In the genomic region with DNA sequence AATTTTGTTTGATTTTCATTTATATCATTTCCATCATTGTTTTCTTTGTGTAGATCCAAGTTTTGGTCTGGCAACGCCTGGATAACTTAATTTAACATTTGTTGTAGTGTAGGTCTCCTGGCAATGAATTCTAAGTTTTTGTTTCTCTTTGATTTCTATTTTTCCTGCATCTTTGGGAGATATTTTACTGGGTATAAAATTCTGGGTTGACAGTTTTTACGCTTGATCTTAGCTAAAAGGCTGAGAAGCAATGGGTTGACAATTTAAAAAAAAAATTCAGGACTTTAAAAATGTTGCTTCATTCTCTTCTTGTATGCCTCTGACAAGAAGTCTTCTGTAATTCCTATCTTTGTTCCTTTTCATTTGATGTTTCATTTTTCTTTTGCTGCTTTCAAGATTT, we compare ENCODE assay signal across 33 cellular contexts. TPM values are rescaled to one million over a fixed set of nuclear protein-coding genes. Genes with fewer than 3 reads are reported as not detected.
A peak's percentile ranks its signal among the peaks of the same experiment; 100 is the strongest.
DNase-seq lines count a peak whose midpoint lies in the region; ATAC-seq, FAIRE-seq and TF ChIP-seq lines count a peak whose summit lies in the region.
"Had no signal": no experiment of that assay in that cellular context is flagged by ENCODE, and none has a peak within 500 bp of the region (broad histone marks: within the 10 kb centered on the region; RNA-seq: fewer than 3 reads in every experiment).

No MANE protein-coding gene starts in this region.

- no peak overlapping the region for H2AFZ ChIP-seq in GM12878 (ENCODE audit: control insufficient read depth, low read depth, low read length)

- H3K79me2 ChIP-seq in GM12878 (ENCODE audit: control insufficient read depth, insufficient read depth, low read length), result peaks cover 4% of the 10 kb centered on the region

- RAD21 ChIA-PET in GM12878 (lab: Charles Lee; ENCODE audit: unreplicated experiment), result no interaction called here

- ATAC-seq in GM12878 (no peak), GM19023 (IDR thresholded peaks at IDR 0.05; ENCODE audit: unreplicated experiment) (no peak)
- ATAC-seq: A549; CD8-positive, alpha-beta T cell had no signal

- TF ChIP-seq CTCF in HEK293 (tag by site-specific recombination; IDR thresholded peaks at IDR 0.05) (no peak), GM12878 (IDR thresholded peaks at IDR 0.05 in 2 of 3, conservative IDR thresholded peaks at IDR 0.05 in 1 of 3; ENCODE audit: control insufficient read depth in 2 of 3, extremely low read depth in 1 of 3, insufficient read depth in 1 of 3, low read depth in 3 of 3, low read length in 3 of 3) (no peak)

- no peak overlapping the region for H3K9ac ChIP-seq in GM12878 (ENCODE audit: control insufficient read depth, insufficient read depth, low read length)
- H3K9ac ChIP-seq: BLaER1; BLaER1 treated with 17β-estradiol and CSF1 and Interleukin-3, amounts not matched to agents 10 nM and 100 nM had no signal

- H3K9me3 ChIP-seq in HEK293 (ENCODE audit: control insufficient read depth, insufficient read depth, low read depth, low read length), result no peaks in the 10 kb centered on the region
- H3K9me3 ChIP-seq in GM12878 (replicated peaks; ENCODE audit: control insufficient read depth, insufficient read depth, low read length), result peaks cover 6% of the 10 kb centered on the region
- H3K9me3 ChIP-seq: A549, BE2C had no signal

- TF ChIP-seq POLR2A in GM12878 (IDR thresholded peaks at IDR 0.05; ENCODE audit: low read depth, low read length), result no peak

- in situ Hi-C loops in GM12878 (cut with MboI), result no loop called here

- no peak overlapping the region for H3K27ac ChIP-seq in HEK293 (ENCODE audit: extremely low read depth, low read depth, low read length)
- no peak overlapping the region for H3K27ac ChIP-seq in GM12878 (ENCODE audit: control insufficient read depth, insufficient read depth)
- H3K27ac ChIP-seq: 22Rv1; A549; BLaER1; BLaER1 treated with 17β-estradiol and CSF1 and Interleukin-3, amounts not matched to agents 10 nM and 100 nM; C4-2B had no signal

- 81% methylated on average over 2 of the region's 2 CpGs for WGBS in GM12878 (ENCODE audit: insufficient coverage, insufficient replicate concordance, low lambda C conversion rate, missing lambda C conversion rate)

- POLR2A ChIA-PET in HEK293 (lab: Yijun Ruan, JAX), result no interaction called here
- POLR2A ChIA-PET in GM12878 (lab: Charles Lee), result no interaction called here

- H3K4me2 ChIP-seq in GM12878 (ENCODE audit: control insufficient read depth, insufficient read depth), result no peak overlapping the region
- H3K4me2 ChIP-seq: A549; BLaER1; BLaER1 treated with 17β-estradiol and CSF1 and Interleukin-3, amounts not matched to agents 10 nM and 100 nM had no signal

- FAIRE-seq in GM12878 (lab: Jason Lieb, UNC), result no peak
- FAIRE-seq: A204.1, A549, D721Med had no signal

- no peak for TF ChIP-seq RAD21 in GM12878 (IDR thresholded peaks at IDR 0.05; ENCODE audit: insufficient read depth, low read depth, low read length)

- CTCF ChIA-PET in HEK293 (lab: Yijun Ruan, JAX), result interaction anchor here (0.7 to 1.4 kb wide), 2 partner anchors 8 to 9 kb away, joined by 3 to 4 read pairs; a partner anchor contains a TSS
- CTCF ChIA-PET in GM12878 (lab: Yijun Ruan, JAX), result interaction anchor here (1.2 to 3.9 kb wide), 2 partner anchors 9 to 30 kb away, joined by 4 to 16 read pairs; a partner anchor contains a TSS

- H4K20me1 ChIP-seq in GM12878 (ENCODE audit: control insufficient read depth, insufficient read depth), result no peaks in the 10 kb centered on the region
- H4K20me1 ChIP-seq: BLaER1; BLaER1 treated with 17β-estradiol and CSF1 and Interleukin-3, amounts not matched to agents 10 nM and 100 nM had no signal

- DNase-seq in GM12878 (ENCODE audit: low read depth, low spot score), result no peak
- DNase-seq in HCEC 1CT, result no peak
- DNase-seq: 8988T; ACHN; AML-193; BE2C; C1 segment of cervical spinal cord; Caco-2; Calu3; CD4-positive, alpha-beta memory T cell; CD4-positive, alpha-beta T cell; CD4-positive, CD25-positive, alpha-beta regulatory T cell; CD8-positive, alpha-beta memory T cell; CD8-positive, alpha-beta T cell; COR-L47; DMS 273 treated with DMSO at 0.1 percent for 48 hours; DMS153; DMS53; DMS79; DMS79 treated with DMSO at 0.1 percent for 48 hours; DND-41; EL had no signal

- H3K4me3 ChIP-seq in HEK293 (ENCODE audit: low read depth, low read length) (no peak overlapping the region), GM12878 (no peak overlapping the region)
- H3K4me3 ChIP-seq: A549; BLaER1; BLaER1 treated with 17β-estradiol and CSF1 and Interleukin-3, amounts not matched to agents 10 nM and 100 nM had no signal

- no peaks in the 10 kb centered on the region for H3K27me3 ChIP-seq in GM12878 (replicated peaks in 1 of 2; ENCODE audit: control insufficient read depth in 2 of 2, insufficient read depth in 2 of 2, low read length in 1 of 2)
- H3K27me3 ChIP-seq: BE2C; BLaER1; BLaER1 treated with 17β-estradiol and CSF1 and Interleukin-3, amounts not matched to agents 10 nM and 100 nM had no signal

- H3K4me1 ChIP-seq in HEK293 (ENCODE audit: control insufficient read depth, insufficient read depth, low read length) (no peaks in the 10 kb centered on the region), GM12878 (ENCODE audit: control insufficient read depth, insufficient read depth, low read length) (peaks cover 18% of the 10 kb centered on the region)
- H3K4me1 ChIP-seq: A549; BE2C; BLaER1; BLaER1 treated with 17β-estradiol and CSF1 and Interleukin-3, amounts not matched to agents 10 nM and 100 nM had no signal

- intact Hi-C loops in GM12878 (cut with micrococcal nuclease; ENCODE audit: unreplicated experiment), result loop anchor here (10.0 kb wide), 1 partner anchor 1298 kb away; no protein-coding TSS in a partner anchor

- no peak for TF ChIP-seq EP300 in GM12878 (IDR thresholded peaks at IDR 0.05; ENCODE audit: borderline replicate concordance in 1 of 2, control insufficient read depth in 1 of 2, low read depth in 2 of 2, low read length in 2 of 2)

- BruUV-seq in GM12878 (replicated peaks; lab: Mats Ljungman, UMichigan), result no TSS peak

- SMC1A ChIA-PET in GM12878 (lab: Charles Lee; ENCODE audit: uncharacterized antibody, unreplicated experiment), result interaction anchor here (0.7 to 1.8 kb wide), 4 partner anchors 29 to 266 kb away, joined by 3 to 4 read pairs (median 3); no protein-coding TSS in a partner anchor

- H3K36me3 ChIP-seq in HEK293 (ENCODE audit: control insufficient read depth in 2 of 2, insufficient read depth in 1 of 2, low read length in 2 of 2) (no peaks in the 10 kb centered on the region), GM12878 (ENCODE audit: control insufficient read depth in 2 of 2, insufficient read depth in 2 of 2, low read length in 1 of 2) (no peaks in the 10 kb centered on the region)
- H3K36me3 ChIP-seq: BE2C; BLaER1; BLaER1 treated with 17β-estradiol and CSF1 and Interleukin-3, amounts not matched to agents 10 nM and 100 nM had no signal

TF ChIP-seq in HEK293, 187 proteins besides CTCF, POLR2A, EP300 and RAD21:
- TF ChIP-seq SETDB1 (IDR thresholded peaks at IDR 0.05; ENCODE audit: insufficient read length, low read length), result peak; percentile 91
- TF ChIP-seq OSR2 (tag by site-specific recombination; IDR thresholded peaks at IDR 0.05), result no peak
- TF ChIP-seq, protein P1, sequence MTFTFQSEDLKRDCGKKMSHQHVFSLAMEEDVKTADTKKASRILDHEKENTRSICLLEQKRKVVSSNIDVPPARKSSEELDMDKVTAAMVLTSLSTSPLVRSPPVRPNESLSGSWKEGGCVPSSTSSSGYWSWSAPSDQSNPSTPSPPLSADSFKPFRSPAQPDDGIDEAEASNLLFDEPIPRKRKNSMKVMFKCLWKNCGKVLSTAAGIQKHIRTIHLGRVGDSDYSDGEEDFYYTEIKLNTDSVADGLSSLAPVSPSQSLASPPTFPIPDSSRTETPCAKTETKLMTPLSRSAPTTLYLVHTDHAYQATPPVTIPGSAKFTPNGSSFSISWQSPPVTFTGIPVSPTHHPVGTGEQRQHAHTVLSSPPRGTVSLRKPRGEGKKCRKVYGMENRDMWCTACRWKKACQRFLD (tag by site-specific recombination; IDR thresholded peaks at IDR 0.05), result no peak

TF ChIP-seq in GM12878, 131 proteins besides CTCF, POLR2A, EP300 and RAD21 (continues in another document):
- TF ChIP-seq, protein P2, sequence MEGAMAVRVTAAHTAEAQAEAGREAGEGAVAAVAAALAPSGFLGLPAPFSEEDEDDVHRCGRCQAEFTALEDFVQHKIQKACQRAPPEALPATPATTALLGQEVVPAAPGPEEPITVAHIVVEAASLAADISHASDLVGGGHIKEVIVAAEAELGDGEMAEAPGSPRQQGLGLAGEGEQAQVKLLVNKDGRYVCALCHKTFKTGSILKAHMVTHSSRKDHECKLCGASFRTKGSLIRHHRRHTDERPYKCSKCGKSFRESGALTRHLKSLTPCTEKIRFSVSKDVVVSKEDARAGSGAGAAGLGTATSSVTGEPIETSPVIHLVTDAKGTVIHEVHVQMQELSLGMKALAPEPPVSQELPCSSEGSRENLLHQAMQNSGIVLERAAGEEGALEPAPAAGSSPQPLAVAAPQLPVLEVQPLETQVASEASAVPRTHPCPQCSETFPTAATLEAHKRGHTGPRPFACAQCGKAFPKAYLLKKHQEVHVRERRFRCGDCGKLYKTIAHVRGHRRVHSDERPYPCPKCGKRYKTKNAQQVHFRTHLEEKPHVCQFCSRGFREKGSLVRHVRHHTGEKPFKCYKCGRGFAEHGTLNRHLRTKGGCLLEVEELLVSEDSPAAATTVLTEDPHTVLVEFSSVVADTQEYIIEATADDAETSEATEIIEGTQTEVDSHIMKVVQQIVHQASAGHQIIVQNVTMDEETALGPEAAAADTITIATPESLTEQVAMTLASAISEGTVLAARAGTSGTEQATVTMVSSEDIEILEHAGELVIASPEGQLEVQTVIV (IDR thresholded peaks at IDR 0.05; ENCODE audit: borderline replicate concordance, partially characterized antibody), result no peak
- TF ChIP-seq CBX5 (IDR thresholded peaks at IDR 0.05; ENCODE audit: low read depth), result peak; percentile 46; the same call in 1 of the 2 replicates

RNA-seq across cellular contexts. Expression of a gene that starts 8.6 kb away (rescaled TPM):
- 4.2 and 4.3 TPM in 2 replicates for total RNA-seq in GM12878 (2013; cell fraction: nucleolus; rRNA removed)
- total RNA-seq in GM12878 (2014; rRNA removed) (2.8 and 4.8 TPM in 2 replicates), GM12878 (2014; rRNA removed; fragmentation: Illumina TruSeq; extraction: Trizol) (4.5 and 4.6 TPM in 2 replicates), GM12878 (2021) (1.9 and 3.3 TPM in 2 replicates)
- 6.9 TPM for polyA plus RNA-seq in GM12878 (2011; ENCODE audit: low read depth)
- polyA plus RNA-seq in GM12878 (2011; rRNA removed) (1.0 TPM in 2 replicates), GM12878 (2014; fragmentation: Illumina TruSeq; extraction: Trizol) (5.9 and 6.6 TPM in 2 replicates), GM12878 (2014; fragmentation: Nextera tagmentation; extraction: Ambion mirVana) (1 to 10 TPM; 3.4 to 5.2 TPM), GM12878 (2014; rRNA removed) (2.7 and 3.6 TPM in 2 replicates), GM12878 (2016; fragmentation: Nextera tagmentation; extraction: Ambion mirVana) (1 to 10 TPM; 5.8 to 5.9 TPM)
- 0.85 and 1.2 TPM in 2 replicates for polyA plus RNA-seq in GM12878 (2011; cell fraction: cytosol; rRNA removed)
- polyA plus RNA-seq in GM12878 (2011; cell fraction: nucleus; rRNA removed), result 1.9 and 2.8 TPM in 2 replicates
- 5.0 and 11.3 TPM in 2 replicates for polyA plus RNA-seq in GM12878 (2012)
- polyA minus RNA-seq in GM12878 (2011; rRNA and poly(A)+ RNA removed), result 0.36 and 1.2 TPM in 2 replicates
- not detected in 2 replicates for polyA minus RNA-seq in GM12878 (2011; cell fraction: cytosol; rRNA and poly(A)+ RNA removed)
- 0.60 TPM in 1 of 2 replicates, not detected in the other for polyA minus RNA-seq in GM12878 (2011; cell fraction: nucleus; rRNA and poly(A)+ RNA removed)
- total RNA-seq: A673; CD4-positive, alpha-beta memory T cell; CD4-positive, alpha-beta T cell; CD4-positive, CD25-positive, alpha-beta regulatory T cell; CD8-positive, alpha-beta memory T cell; CD8-positive, alpha-beta T cell had no signal
- polyA plus RNA-seq: A549; CD14-positive monocyte; CD4-positive, alpha-beta memory T cell; CD4-positive, CD25-positive, alpha-beta regulatory T cell; CD8-positive, alpha-beta memory T cell had no signal
